ENCODE assay signal across 8 cellular contexts in the genomic region with DNA sequence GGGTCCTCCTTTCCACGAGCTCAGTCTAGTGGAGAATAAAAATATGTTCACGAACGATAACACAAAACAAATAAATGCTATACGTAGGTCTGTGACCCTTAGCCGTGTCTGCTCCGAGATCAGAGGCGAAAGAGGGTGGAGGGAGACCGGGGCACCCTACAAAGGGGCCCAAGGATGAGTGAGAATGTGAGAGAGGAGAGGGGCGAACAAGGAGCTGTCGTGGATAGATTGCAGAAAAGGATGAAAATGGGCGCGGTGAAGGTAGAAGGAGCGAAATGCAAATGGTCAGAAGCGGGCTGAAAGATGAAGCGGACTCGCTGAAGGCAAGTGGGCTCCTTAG. TPM values are rescaled to one million over a fixed set of nuclear protein-coding genes. Genes with fewer than 3 reads are reported as not detected.
DNase-seq lines count a peak whose midpoint lies in the region; ATAC-seq and TF ChIP-seq lines count a peak whose summit lies in the region.

No MANE protein-coding gene starts in this region.

- H3K4me3 ChIP-seq in CD4-positive, CD25-positive, alpha-beta regulatory T cell (ENCODE audit: low read depth, low read length) = peak overlapping the region; percentile 90
- H3K4me3 ChIP-seq in kidney epithelial cell (ENCODE audit: low read depth, low read length) (peak overlapping the region; percentile 62), thyroid gland (replicated peaks in 1 of 3) (peak overlapping the region in 2 of 3 donors; percentile 45 to 68)

- H3K27ac ChIP-seq in CD4-positive, CD25-positive, alpha-beta regulatory T cell (ENCODE audit: insufficient read depth, low read length, poor library complexity, severe bottlenecking) = peak overlapping the region; percentile 37
- H3K27ac ChIP-seq in thyroid gland = peak overlapping the region; percentile 82 to 90 (median 87)

- H3K36me3 Mint-ChIP-seq in CD4-positive, CD25-positive, alpha-beta regulatory T cell = no peaks in the 10 kb centered on the region
- no peaks in the 10 kb centered on the region for H3K36me3 Mint-ChIP-seq in activated naive CD8-positive, alpha-beta T cell treated with anti-CD3 and anti-CD28 coated beads for 36 hours

- TF ChIP-seq POLR2A in thyroid gland (IDR thresholded peaks at IDR 0.05) = no peak

- peak overlapping the region; percentile 82 to 94 (median 88) for H3K27ac Mint-ChIP-seq in CD4-positive, CD25-positive, alpha-beta regulatory T cell
- H3K27ac Mint-ChIP-seq in activated naive CD8-positive, alpha-beta T cell treated with anti-CD3 and anti-CD28 coated beads for 36 hours = peak overlapping the region; percentile 88

- peak overlapping the region; percentile 93 to 98 (median 95) for H3K4me3 Mint-ChIP-seq in CD4-positive, CD25-positive, alpha-beta regulatory T cell
- peak overlapping the region; percentile 90 for H3K4me3 Mint-ChIP-seq in activated naive CD8-positive, alpha-beta T cell treated with anti-CD3 and anti-CD28 coated beads for 36 hours

- peaks cover 8% of the 10 kb centered on the region for H3K4me1 ChIP-seq in CD4-positive, CD25-positive, alpha-beta regulatory T cell (ENCODE audit: control insufficient read depth, insufficient read depth, low read length, poor library complexity, severe bottlenecking)
- H3K4me1 ChIP-seq in thyroid gland = peaks cover 0 to 7% of the 10 kb centered on the region in 2 donors

- peaks cover 5% of the 10 kb centered on the region for H3K27me3 ChIP-seq in CD4-positive, CD25-positive, alpha-beta regulatory T cell (ENCODE audit: control insufficient read depth, insufficient read depth, low read length)
- no peaks in the 10 kb centered on the region for H3K27me3 ChIP-seq in kidney epithelial cell (ENCODE audit: control insufficient read depth, insufficient read depth, low read length)
- H3K27me3 ChIP-seq in thyroid gland = no peaks in the 10 kb centered on the region

- intact Hi-C loops in thyroid gland (cut with DNase I) = no loop called here

- no peaks in the 10 kb centered on the region for H3K27me3 Mint-ChIP-seq in CD4-positive, CD25-positive, alpha-beta regulatory T cell
- no peaks in the 10 kb centered on the region for H3K27me3 Mint-ChIP-seq in activated naive CD8-positive, alpha-beta T cell treated with anti-CD3 and anti-CD28 coated beads for 36 hours

- WGBS in thyroid gland, 2 donors = 0 to 1% methylated on average over 16 of the region's 16 CpGs

- H3K4me1 Mint-ChIP-seq in CD4-positive, CD25-positive, alpha-beta regulatory T cell = peaks cover 13 to 18% (median 14%) of the 10 kb centered on the region in 4 donors
- H3K4me1 Mint-ChIP-seq in activated naive CD8-positive, alpha-beta T cell treated with anti-CD3 and anti-CD28 coated beads for 36 hours = peaks cover 19% of the 10 kb centered on the region

- H3K9me3 ChIP-seq in CD4-positive, CD25-positive, alpha-beta regulatory T cell (ENCODE audit: control insufficient read depth in 2 of 2, low read length in 2 of 2) = no peaks in the 10 kb centered on the region
- no peaks in the 10 kb centered on the region for H3K9me3 ChIP-seq in thyroid gland

- no peak for DNase-seq in CD4-positive, CD25-positive, alpha-beta regulatory T cell
- no peak for DNase-seq in activated naive CD8-positive, alpha-beta T cell treated with anti-CD3 and anti-CD28 coated beads for 36 hours
- no peak for DNase-seq in kidney epithelial cell (ENCODE audit: low read depth)
- DNase-seq in thyroid gland = no peak
- no peak for DNase-seq in NCI-H2227 treated with DMSO at 0.1 percent for 48 hours (lab: John Stamatoyannopoulos, UW)

- peak; percentile 11 to 26 for ATAC-seq in CD4-positive, CD25-positive, alpha-beta regulatory T cell (ENCODE audit: low read depth in 2 of 2)
- ATAC-seq in HG02623 (IDR thresholded peaks at IDR 0.05; ENCODE audit: unreplicated experiment) = peak; percentile 7
- no peak for ATAC-seq in GM19452 (IDR thresholded peaks at IDR 0.05; ENCODE audit: unreplicated experiment)
- ATAC-seq in GM19351 (IDR thresholded peaks at IDR 0.05; ENCODE audit: unreplicated experiment) = no peak

- no peaks in the 10 kb centered on the region for H3K9me3 Mint-ChIP-seq in CD4-positive, CD25-positive, alpha-beta regulatory T cell
- no peaks in the 10 kb centered on the region for H3K9me3 Mint-ChIP-seq in activated naive CD8-positive, alpha-beta T cell treated with anti-CD3 and anti-CD28 coated beads for 36 hours

- peaks cover 4% of the 10 kb centered on the region for H3K36me3 ChIP-seq in CD4-positive, CD25-positive, alpha-beta regulatory T cell (ENCODE audit: control insufficient read depth, insufficient read depth, low read length)
- H3K36me3 ChIP-seq in kidney epithelial cell (ENCODE audit: control insufficient read depth, insufficient read depth, low read length) = no peaks in the 10 kb centered on the region
- no peaks in the 10 kb centered on the region for H3K36me3 ChIP-seq in thyroid gland

- no peak for TF ChIP-seq CTCF in kidney epithelial cell (IDR thresholded peaks at IDR 0.05; ENCODE audit: insufficient read depth, low read length, poor library complexity, severe bottlenecking)
- TF ChIP-seq CTCF in thyroid gland (IDR thresholded peaks at IDR 0.05) = no peak

RNA-seq across cellular contexts. Expression of a gene that starts 6.2 kb away (rescaled TPM):
- 24.5 TPM for total RNA-seq in CD4-positive, CD25-positive, alpha-beta regulatory T cell
- polyA plus RNA-seq in CD4-positive, CD25-positive, alpha-beta regulatory T cell = 10 to 100 TPM; 10.5 to 18.3 (median 14.8) TPM
- 10 to 100 TPM; 13.9 to 14.0 TPM for total RNA-seq in activated naive CD8-positive, alpha-beta T cell treated with anti-CD3 and anti-CD28 coated beads for 36 hours
- 23.7 and 25.0 TPM in 2 replicates for total RNA-seq in kidney epithelial cell
- 10 to 100 TPM; 18.4 to 23.5 (median 20.8) TPM for total RNA-seq in thyroid gland

Comparison
In these comparisons a context has a peak if more than half of its experiments do, and no peak if none do; other contexts are left out.
1. ATAC-seq: peak in CD4-positive, CD25-positive, alpha-beta regulatory T cell (2 of 2) and HG02623 (single experiment); none in GM19452 (single experiment) and GM19351 (single experiment).
2. Peak in every context shown above with its lines, with median percentiles within 50 percentile points of each other: H3K4me3 ChIP-seq.